ENCODE assay signal across 24 cellular contexts in the genomic region with DNA sequence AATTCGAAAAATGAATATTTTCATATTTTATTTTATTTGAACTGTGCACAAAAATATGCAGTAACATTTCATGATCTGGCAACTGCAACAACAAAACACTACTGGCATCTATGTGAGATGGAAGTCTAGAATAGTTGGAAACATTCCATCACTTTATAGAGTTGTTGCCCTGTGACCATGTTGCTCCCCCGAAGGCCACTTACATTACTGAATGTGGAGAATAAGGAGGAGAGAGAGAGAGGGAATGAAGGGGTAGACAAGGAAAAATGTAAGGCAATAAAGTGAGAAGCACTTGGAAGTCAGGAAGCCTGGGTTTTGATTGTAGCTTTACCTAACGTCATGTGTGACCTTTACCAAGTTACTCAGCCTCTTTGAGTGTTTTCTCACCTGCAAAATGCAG.
DNase-seq lines count a peak whose midpoint lies in the region; ATAC-seq and TF ChIP-seq lines count a peak whose summit lies in the region.
"Had no signal": no experiment of that assay in that cellular context is flagged by ENCODE, and none has a peak within 500 bp of the region (broad histone marks: within the 10 kb centered on the region; RNA-seq: fewer than 3 reads in every experiment).

No MANE protein-coding gene starts in this region.

- H3K4me3 ChIP-seq in endodermal cell (ENCODE audit: low read length): no peak overlapping the region
- H3K4me3 ChIP-seq in mesendoderm (ENCODE audit: low read length): no peak overlapping the region
- no peak overlapping the region for H3K4me3 ChIP-seq in coronary artery
- H3K4me3 ChIP-seq: GM12878, K562, SJSA1 had no signal

- WGBS in endodermal cell (ENCODE audit: insufficient coverage in 1 of 2, insufficient read length in 1 of 2), 2 experiments: 83 to 100% methylated on average over 1 to 2 of the region's 3 CpGs
- WGBS in mesendoderm (ENCODE audit: extremely low coverage, insufficient coverage, low lambda C conversion rate): 100% methylated on average over 1 of the region's 3 CpGs

- ATAC-seq in GM21390 (IDR thresholded peaks at IDR 0.05; ENCODE audit: unreplicated experiment) (no peak), GM18505 (IDR thresholded peaks at IDR 0.05; ENCODE audit: unreplicated experiment) (no peak)
- ATAC-seq: GM12878, K562, T-cell had no signal

- H3K27ac Mint-ChIP-seq in endodermal cell: no peak overlapping the region
- H3K27ac Mint-ChIP-seq: CD14-positive monocyte, HFFc6, T-cell had no signal

- no peaks in the 10 kb centered on the region for H3K79me1 ChIP-seq in mesendoderm (ENCODE audit: low read length)

- no peak overlapping the region for H2AK5ac ChIP-seq in mesendoderm (ENCODE audit: low read length)

- no peak overlapping the region for H3K9ac ChIP-seq in endodermal cell (ENCODE audit: extremely low read depth, low read length, poor library complexity, severe bottlenecking)
- no peak overlapping the region for H3K9ac ChIP-seq in mesendoderm (ENCODE audit: low read length)

- H2BK5ac ChIP-seq in mesendoderm (ENCODE audit: low read length): no peak overlapping the region

- H3K36me3 ChIP-seq in endodermal cell (ENCODE audit: control insufficient read depth, insufficient read depth, low read length) (no peaks in the 10 kb centered on the region), mesendoderm (ENCODE audit: control insufficient read depth, insufficient read depth, low read length) (no peaks in the 10 kb centered on the region)
- H3K36me3 ChIP-seq: BE2C, SJSA1 had no signal

- H4K8ac ChIP-seq in mesendoderm (ENCODE audit: low read depth, low read length): no peak overlapping the region

- no peaks in the 10 kb centered on the region for H3K27me3 Mint-ChIP-seq in endodermal cell (ENCODE audit: insufficient read depth)
- H3K27me3 Mint-ChIP-seq: T-cell had no signal

- H3K27me3 ChIP-seq in endodermal cell (ENCODE audit: control insufficient read depth, insufficient read depth, low read length, poor library complexity, severe bottlenecking) (no peaks in the 10 kb centered on the region), mesendoderm (ENCODE audit: insufficient read depth, low read length, poor library complexity) (no peaks in the 10 kb centered on the region)
- H3K27me3 ChIP-seq: BE2C, SJSA1 had no signal

- no peak overlapping the region for H3K18ac ChIP-seq in mesendoderm (ENCODE audit: low read length)

- H3K4me1 Mint-ChIP-seq in endodermal cell: peaks cover 7% of the 10 kb centered on the region
- H3K4me1 Mint-ChIP-seq: T-cell had no signal

- H3K9me3 ChIP-seq in endodermal cell (ENCODE audit: control insufficient read depth, low read length): no peaks in the 10 kb centered on the region
- H3K9me3 ChIP-seq: BE2C, SJSA1 had no signal

- TF ChIP-seq POLR2A in GM18505 (IDR thresholded peaks at IDR 0.05; ENCODE audit: borderline replicate concordance, extremely low read depth, insufficient read depth, insufficient read length): no peak

- H3K4ac ChIP-seq in mesendoderm (ENCODE audit: low read depth, low read length): no peak overlapping the region

- no peak overlapping the region for H3K4me3 Mint-ChIP-seq in endodermal cell
- H3K4me3 Mint-ChIP-seq: CD14-positive monocyte, HFFc6, T-cell had no signal

- H3K27ac ChIP-seq in endodermal cell (ENCODE audit: low read depth, low read length) (no peak overlapping the region), mesendoderm (ENCODE audit: low read depth, low read length) (no peak overlapping the region), coronary artery (no peak overlapping the region)
- H3K27ac ChIP-seq: 22Rv1, SJSA1 had no signal

- H3K4me1 ChIP-seq in endodermal cell (ENCODE audit: control insufficient read depth, insufficient read depth, low read length): no peaks in the 10 kb centered on the region
- no peaks in the 10 kb centered on the region for H3K4me1 ChIP-seq in mesendoderm (ENCODE audit: control insufficient read depth, low read depth, low read length)
- H3K4me1 ChIP-seq: BE2C had no signal

- peak; percentile 46 for TF ChIP-seq CTCF in endodermal cell (conservative IDR thresholded peaks at IDR 0.05)
- no peak for TF ChIP-seq CTCF in coronary artery (IDR thresholded peaks at IDR 0.05)

- no peak overlapping the region for H3K23ac ChIP-seq in mesendoderm (ENCODE audit: low read length)

- H2BK120ac ChIP-seq in mesendoderm (ENCODE audit: low read depth, low read length): no peak overlapping the region

- no peak overlapping the region for H4K5ac ChIP-seq in mesendoderm (ENCODE audit: low read length)

- no peak overlapping the region for H2BK15ac ChIP-seq in mesendoderm (replicated peaks; ENCODE audit: low read depth)

- H3K9me3 Mint-ChIP-seq in endodermal cell: no peaks in the 10 kb centered on the region
- H3K9me3 Mint-ChIP-seq: T-cell had no signal

- DNase-seq in DMS 273 (lab: John Stamatoyannopoulos, UW; ENCODE audit: unreplicated experiment): peak; percentile 4
- no peak for DNase-seq in DMS 273 treated with DMSO at 0.1 percent for 48 hours (lab: John Stamatoyannopoulos, UW)
- peak; percentile 31 for DNase-seq in NCI-H460 (ENCODE audit: extremely low read depth, low read depth)
- no peak for DNase-seq in endodermal cell
- peak; percentile 11 for DNase-seq in mesendoderm
- no peak for DNase-seq in coronary artery (ENCODE audit: low spot score)
- DNase-seq: ACHN, BE2C, Calu3, H7, HFFc6, Kasumi-1, MM.1S, NCI-H2029, NCI-H2227 treated with DMSO at 0.1 percent for 48 hours, NCI-H510A, T-cell had no signal

- no peaks in the 10 kb centered on the region for H3K36me3 Mint-ChIP-seq in endodermal cell (ENCODE audit: low read depth)
- H3K36me3 Mint-ChIP-seq: CD14-positive monocyte, T-cell had no signal

- no peak overlapping the region for H3K56ac ChIP-seq in mesendoderm (ENCODE audit: low read length)

- H3K4me2 ChIP-seq in mesendoderm (ENCODE audit: low read length): no peak overlapping the region

- no peaks in the 10 kb centered on the region for H3K79me2 ChIP-seq in mesendoderm (ENCODE audit: control insufficient read depth, insufficient read depth, low read length)

Comparison
In these comparisons a context has a peak if more than half of its experiments do, and no peak if none do; other contexts are left out.
1. DNase-seq: peak in DMS 273 (single experiment), NCI-H460 (single experiment) and mesendoderm (single experiment); none in DMS 273 treated with DMSO at 0.1 percent for 48 hours (single experiment), endodermal cell (single experiment) and coronary artery (single experiment).